21 cellular contexts compared by ENCODE assay signal in genomic region chr6:135165031-135165430, GRCh38. TPM values are rescaled to one million over a fixed set of nuclear protein-coding genes. Genes with fewer than 3 reads are reported as not detected.
"Had no signal": no experiment of that assay in that cellular context is flagged by ENCODE, and none has a peak within 500 bp of the region (broad histone marks: within the 10 kb centered on the region; RNA-seq: fewer than 3 reads in every experiment).

No MANE protein-coding gene starts in this region.

- H3K9me3 Mint-ChIP-seq: central memory CD8-positive, alpha-beta T cell; endodermal cell; naive B cell had no signal

- H3K9me3 ChIP-seq: ascending aorta, colonic mucosa, mucosa of descending colon, neutrophil, right lobe of liver, thoracic aorta, upper lobe of left lung had no signal

- H3K36me3 Mint-ChIP-seq: naive B cell had no signal

- H3K4me3 ChIP-seq: ascending aorta, colonic mucosa, hepatocyte, mucosa of descending colon, right lobe of liver, thoracic aorta, upper lobe of left lung had no signal

- H3K36me3 ChIP-seq: ascending aorta, colonic mucosa, neutrophil, right lobe of liver, thoracic aorta, upper lobe of left lung had no signal

- DNase-seq: activated CD4-positive, alpha-beta T cell treated with anti-CD3 and anti-CD28 coated beads for 4 hours; activated naive CD4-positive, alpha-beta T cell; colonic mucosa; endodermal cell; foreskin fibroblast; mesenchymal stem cell; mucosa of descending colon; naive B cell; right lobe of liver; small intestine; stimulated activated CD4-positive, alpha-beta T cell treated with anti-CD3 and anti-CD28 coated beads, Interleukin-15, amount 100 ng/mL, for 24 hours; stimulated activated CD4-positive, alpha-beta T cell treated with anti-CD3 and anti-CD28 coated beads, Interleukin-2, amount 100 ng/mL, for 48 hours; upper lobe of left lung had no signal

- H3K27me3 ChIP-seq: ascending aorta, colonic mucosa, hepatocyte, neutrophil, right lobe of liver, upper lobe of left lung had no signal

- H3K4me1 ChIP-seq: ascending aorta, colonic mucosa, parathyroid adenoma, right lobe of liver, upper lobe of left lung had no signal

- H3K79me2 ChIP-seq: hepatocyte, parathyroid adenoma had no signal

- H3K4me3 Mint-ChIP-seq: central memory CD8-positive, alpha-beta T cell; endodermal cell; naive B cell had no signal

- H2AFZ ChIP-seq: hepatocyte, parathyroid adenoma had no signal

- H3K27ac Mint-ChIP-seq: endodermal cell, naive B cell had no signal

- H3K4me1 Mint-ChIP-seq: endodermal cell had no signal

- H3K27ac ChIP-seq: ascending aorta, colonic mucosa, epithelial cell of prostate, hepatocyte, neutrophil, parathyroid adenoma, right lobe of liver, thoracic aorta, upper lobe of left lung had no signal

- FAIRE-seq: small intestine, TTC549 had no signal

- ATAC-seq: mucosa of descending colon, right lobe of liver had no signal

- H3K4me2 ChIP-seq: hepatocyte had no signal

RNA-seq across cellular contexts. Expression of gene MYB, which starts 16.1 kb away (rescaled TPM):
- total RNA-seq: ascending aorta, thoracic aorta had no signal
